In the genomic region with DNA sequence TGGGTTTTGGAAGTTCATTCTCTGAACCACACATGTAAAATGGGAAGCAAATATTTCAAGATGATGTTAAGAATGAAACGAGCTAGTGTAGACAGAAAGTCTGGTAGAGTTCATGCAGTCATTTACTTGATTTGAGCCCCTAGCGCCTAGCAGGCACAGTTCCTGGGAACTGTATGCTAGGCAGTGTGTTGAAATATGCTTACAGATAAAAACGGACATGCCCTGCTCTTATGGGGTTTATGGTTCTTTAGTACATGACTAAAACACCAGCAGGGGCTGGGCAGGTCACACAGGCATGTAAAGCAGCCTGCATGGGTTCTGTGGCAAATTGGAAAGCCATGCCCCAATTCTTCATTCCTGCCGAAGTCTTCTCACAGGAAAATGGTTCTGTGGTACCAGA, we compare ENCODE assay signal across 1 cellular context.
TF ChIP-seq lines count a peak whose summit lies in the region.

No MANE protein-coding gene starts in this region.

TF ChIP-seq in SK-N-SH, 30 proteins besides CTCF, POLR2A, EP300 and RAD21 (continued from another document):
- TF ChIP-seq, protein P1, sequence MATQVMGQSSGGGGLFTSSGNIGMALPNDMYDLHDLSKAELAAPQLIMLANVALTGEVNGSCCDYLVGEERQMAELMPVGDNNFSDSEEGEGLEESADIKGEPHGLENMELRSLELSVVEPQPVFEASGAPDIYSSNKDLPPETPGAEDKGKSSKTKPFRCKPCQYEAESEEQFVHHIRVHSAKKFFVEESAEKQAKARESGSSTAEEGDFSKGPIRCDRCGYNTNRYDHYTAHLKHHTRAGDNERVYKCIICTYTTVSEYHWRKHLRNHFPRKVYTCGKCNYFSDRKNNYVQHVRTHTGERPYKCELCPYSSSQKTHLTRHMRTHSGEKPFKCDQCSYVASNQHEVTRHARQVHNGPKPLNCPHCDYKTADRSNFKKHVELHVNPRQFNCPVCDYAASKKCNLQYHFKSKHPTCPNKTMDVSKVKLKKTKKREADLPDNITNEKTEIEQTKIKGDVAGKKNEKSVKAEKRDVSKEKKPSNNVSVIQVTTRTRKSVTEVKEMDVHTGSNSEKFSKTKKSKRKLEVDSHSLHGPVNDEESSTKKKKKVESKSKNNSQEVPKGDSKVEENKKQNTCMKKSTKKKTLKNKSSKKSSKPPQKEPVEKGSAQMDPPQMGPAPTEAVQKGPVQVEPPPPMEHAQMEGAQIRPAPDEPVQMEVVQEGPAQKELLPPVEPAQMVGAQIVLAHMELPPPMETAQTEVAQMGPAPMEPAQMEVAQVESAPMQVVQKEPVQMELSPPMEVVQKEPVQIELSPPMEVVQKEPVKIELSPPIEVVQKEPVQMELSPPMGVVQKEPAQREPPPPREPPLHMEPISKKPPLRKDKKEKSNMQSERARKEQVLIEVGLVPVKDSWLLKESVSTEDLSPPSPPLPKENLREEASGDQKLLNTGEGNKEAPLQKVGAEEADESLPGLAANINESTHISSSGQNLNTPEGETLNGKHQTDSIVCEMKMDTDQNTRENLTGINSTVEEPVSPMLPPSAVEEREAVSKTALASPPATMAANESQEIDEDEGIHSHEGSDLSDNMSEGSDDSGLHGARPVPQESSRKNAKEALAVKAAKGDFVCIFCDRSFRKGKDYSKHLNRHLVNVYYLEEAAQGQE (IDR thresholded peaks at IDR 0.05; ENCODE audit: low read depth, low read length) = no peak
- TF ChIP-seq, protein P2, sequence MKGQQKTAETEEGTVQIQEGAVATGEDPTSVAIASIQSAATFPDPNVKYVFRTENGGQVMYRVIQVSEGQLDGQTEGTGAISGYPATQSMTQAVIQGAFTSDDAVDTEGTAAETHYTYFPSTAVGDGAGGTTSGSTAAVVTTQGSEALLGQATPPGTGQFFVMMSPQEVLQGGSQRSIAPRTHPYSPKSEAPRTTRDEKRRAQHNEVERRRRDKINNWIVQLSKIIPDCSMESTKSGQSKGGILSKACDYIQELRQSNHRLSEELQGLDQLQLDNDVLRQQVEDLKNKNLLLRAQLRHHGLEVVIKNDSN (IDR thresholded peaks at IDR 0.05; ENCODE audit: borderline replicate concordance, low read depth) = no peak
- TF ChIP-seq, protein P3, sequence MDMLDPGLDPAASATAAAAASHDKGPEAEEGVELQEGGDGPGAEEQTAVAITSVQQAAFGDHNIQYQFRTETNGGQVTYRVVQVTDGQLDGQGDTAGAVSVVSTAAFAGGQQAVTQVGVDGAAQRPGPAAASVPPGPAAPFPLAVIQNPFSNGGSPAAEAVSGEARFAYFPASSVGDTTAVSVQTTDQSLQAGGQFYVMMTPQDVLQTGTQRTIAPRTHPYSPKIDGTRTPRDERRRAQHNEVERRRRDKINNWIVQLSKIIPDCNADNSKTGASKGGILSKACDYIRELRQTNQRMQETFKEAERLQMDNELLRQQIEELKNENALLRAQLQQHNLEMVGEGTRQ (IDR thresholded peaks at IDR 0.05; ENCODE audit: borderline replicate concordance, low read depth, low read length) = no peak
- no peak for TF ChIP-seq RXRA (IDR thresholded peaks at IDR 0.05; ENCODE audit: borderline replicate concordance, low read depth)
- TF ChIP-seq ELF1 (IDR thresholded peaks at IDR 0.05) = no peak
- no peak for TF ChIP-seq POLR2AphosphoS5 (IDR thresholded peaks at IDR 0.05; ENCODE audit: low read depth, low read length)
- TF ChIP-seq YY1 (IDR thresholded peaks at IDR 0.05; ENCODE audit: low read depth) = no peak
- no peak for TF ChIP-seq TEAD4 (IDR thresholded peaks at IDR 0.05; ENCODE audit: borderline replicate concordance, insufficient read depth)
- TF ChIP-seq FOXJ3 (CRISPR knock-in tag; IDR thresholded peaks at IDR 0.05) = no peak
- no peak for TF ChIP-seq GABPA (IDR thresholded peaks at IDR 0.05; ENCODE audit: low read depth)
- TF ChIP-seq MEF2A (IDR thresholded peaks at IDR 0.05; ENCODE audit: borderline replicate concordance, low read depth) = no peak
- TF ChIP-seq MXI1 (IDR thresholded peaks at IDR 0.05; ENCODE audit: low read depth, low read length) = no peak
- TF ChIP-seq SIN3A (IDR thresholded peaks at IDR 0.05; ENCODE audit: borderline replicate concordance, low read depth, low read length) = no peak
- no peak for TF ChIP-seq CHD2 (IDR thresholded peaks at IDR 0.05; ENCODE audit: low read length, partially characterized antibody)
- TF ChIP-seq TAF1 (IDR thresholded peaks at IDR 0.05; ENCODE audit: borderline replicate concordance, low read depth, low read length) = no peak
- TF ChIP-seq, protein P4, sequence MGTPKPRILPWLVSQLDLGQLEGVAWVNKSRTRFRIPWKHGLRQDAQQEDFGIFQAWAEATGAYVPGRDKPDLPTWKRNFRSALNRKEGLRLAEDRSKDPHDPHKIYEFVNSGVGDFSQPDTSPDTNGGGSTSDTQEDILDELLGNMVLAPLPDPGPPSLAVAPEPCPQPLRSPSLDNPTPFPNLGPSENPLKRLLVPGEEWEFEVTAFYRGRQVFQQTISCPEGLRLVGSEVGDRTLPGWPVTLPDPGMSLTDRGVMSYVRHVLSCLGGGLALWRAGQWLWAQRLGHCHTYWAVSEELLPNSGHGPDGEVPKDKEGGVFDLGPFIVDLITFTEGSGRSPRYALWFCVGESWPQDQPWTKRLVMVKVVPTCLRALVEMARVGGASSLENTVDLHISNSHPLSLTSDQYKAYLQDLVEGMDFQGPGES (IDR thresholded peaks at IDR 0.05; ENCODE audit: low read depth, low read length) = no peak
- no peak for TF ChIP-seq NRF1 (IDR thresholded peaks at IDR 0.05; ENCODE audit: low read depth, low read length)
- TF ChIP-seq TCF12 (IDR thresholded peaks at IDR 0.05) = no peak
